ENCODE assay signal across 14 cellular contexts in genomic region chr1:175887521-175887920, GRCh38.
DNase-seq lines count a peak whose midpoint lies in the region; ATAC-seq and TF ChIP-seq lines count a peak whose summit lies in the region.
"Had no signal": no experiment of that assay in that cellular context is flagged by ENCODE, and none has a peak within 500 bp of the region (broad histone marks: within the 10 kb centered on the region; RNA-seq: fewer than 3 reads in every experiment).

No MANE protein-coding gene starts in this region.

- H2AFZ ChIP-seq in neural progenitor cell (replicated peaks): peak overlapping the region; percentile 99

- no peak for DNase-seq in dorsolateral prefrontal cortex
- DNase-seq in neural progenitor cell (ENCODE audit: low spot score): peak; percentile 25
- DNase-seq in activated CD4-positive, alpha-beta T cell treated with anti-CD3 and anti-CD28 coated beads for 36 hours: no peak
- DNase-seq in MCF 10A (ENCODE audit: unreplicated experiment): no peak
- DNase-seq in T-helper 2 cell: no peak

- POLR2A ChIA-PET in activated CD4-positive, alpha-beta T cell treated with anti-CD3 and anti-CD28 coated beads for 36 hours (lab: Charles Lee): no interaction called here
- POLR2A ChIA-PET in MCF 10A (lab: Yijun Ruan, JAX): no interaction called here

- H3K9me3 Mint-ChIP-seq in neural progenitor cell (peaks cover 1% of the 10 kb centered on the region), MCF 10A (ENCODE audit: unreplicated experiment) (no peaks in the 10 kb centered on the region)
- no peaks in the 10 kb centered on the region for H3K9me3 Mint-ChIP-seq in activated CD4-positive, alpha-beta T cell treated with anti-CD3 and anti-CD28 coated beads for 36 hours (ENCODE audit: low read depth)
- H3K9me3 Mint-ChIP-seq: activated T-helper 17 cell treated with anti-CD3 and anti-CD28 coated beads, Interleukin-2, amount 50 U/mL, for 72 hours; memory B cell; neural crest cell had no signal

- no peaks in the 10 kb centered on the region for H3K79me2 ChIP-seq in neural progenitor cell (ENCODE audit: low read depth)

- H3K4me1 Mint-ChIP-seq in neural progenitor cell (peaks cover 39% of the 10 kb centered on the region), MCF 10A (ENCODE audit: insufficient read depth, unreplicated experiment) (no peaks in the 10 kb centered on the region)
- no peaks in the 10 kb centered on the region for H3K4me1 Mint-ChIP-seq in activated CD4-positive, alpha-beta T cell treated with anti-CD3 and anti-CD28 coated beads for 36 hours
- H3K4me1 Mint-ChIP-seq: activated T-helper 17 cell treated with anti-CD3 and anti-CD28 coated beads, Interleukin-2, amount 50 U/mL, for 72 hours had no signal

- peak; percentile 34 for ATAC-seq in GM18909 (IDR thresholded peaks at IDR 0.05; ENCODE audit: poor library complexity, unreplicated experiment)
- ATAC-seq in HG03432 (IDR thresholded peaks at IDR 0.05; ENCODE audit: unreplicated experiment): peak; percentile 27
- no peak for ATAC-seq in activated CD4-positive, alpha-beta T cell treated with anti-CD3 and anti-CD28 coated beads for 36 hours
- ATAC-seq in GM19395 (IDR thresholded peaks at IDR 0.05; ENCODE audit: unreplicated experiment): no peak

- intact Hi-C loops in dorsolateral prefrontal cortex (cut with DNase I) (loop anchor here (2.0 to 10.0 kb wide), 5 partner anchors 23 to 403 kb away; partner anchors contain the start of gene TNR (in 1 of the 2)), MCF 10A (cut with micrococcal nuclease) (no loop called here)
- intact Hi-C loops in activated CD4-positive, alpha-beta T cell treated with anti-CD3 and anti-CD28 coated beads for 36 hours (cut with DNase I, micrococcal nuclease): no loop called here

- H3K27ac ChIP-seq in dorsolateral prefrontal cortex (peak overlapping the region in 38 of 59 donors; percentile 1 to 80 (median 54)), neural progenitor cell (no peak overlapping the region)
- H3K27ac ChIP-seq: adrenal gland, gastroesophageal sphincter, HL-60 had no signal

- H3K36me3 ChIP-seq in neural progenitor cell: no peaks in the 10 kb centered on the region
- H3K36me3 ChIP-seq: adrenal gland, gastroesophageal sphincter had no signal

- H3K27me3 Mint-ChIP-seq in neural progenitor cell (ENCODE audit: insufficient read depth, low read depth) (peaks cover 11% of the 10 kb centered on the region), MCF 10A (ENCODE audit: insufficient read depth, unreplicated experiment) (no peaks in the 10 kb centered on the region)
- H3K27me3 Mint-ChIP-seq in activated CD4-positive, alpha-beta T cell treated with anti-CD3 and anti-CD28 coated beads for 36 hours: peaks cover 4% of the 10 kb centered on the region

- H3K4me3 Mint-ChIP-seq in neural progenitor cell: no peak overlapping the region
- no peak overlapping the region for H3K4me3 Mint-ChIP-seq in activated CD4-positive, alpha-beta T cell treated with anti-CD3 and anti-CD28 coated beads for 36 hours
- no peak overlapping the region for H3K4me3 Mint-ChIP-seq in MCF 10A (ENCODE audit: unreplicated experiment)
- H3K4me3 Mint-ChIP-seq: activated T-helper 17 cell treated with anti-CD3 and anti-CD28 coated beads, Interleukin-2, amount 50 U/mL, for 72 hours; memory B cell had no signal

- H3K27ac Mint-ChIP-seq in neural progenitor cell (no peak overlapping the region), MCF 10A (ENCODE audit: low read depth, unreplicated experiment) (no peak overlapping the region)
- no peak overlapping the region for H3K27ac Mint-ChIP-seq in activated CD4-positive, alpha-beta T cell treated with anti-CD3 and anti-CD28 coated beads for 36 hours
- H3K27ac Mint-ChIP-seq: activated T-helper 17 cell treated with anti-CD3 and anti-CD28 coated beads, Interleukin-2, amount 50 U/mL, for 72 hours; memory B cell had no signal

- CTCF ChIA-PET in activated CD4-positive, alpha-beta T cell treated with anti-CD3 and anti-CD28 coated beads for 36 hours (lab: Charles Lee): interaction anchor here (0.6 to 1.4 kb wide), 3 partner anchors 8 to 408 kb away, joined by 3 to 5 read pairs (median 5); no protein-coding TSS in a partner anchor
- CTCF ChIA-PET in MCF 10A (lab: Yijun Ruan, JAX): interaction anchor here (0.6 to 3.3 kb wide), 34 partner anchors 8 to 743 kb away, joined by 3 to 16 read pairs (median 4); no protein-coding TSS in a partner anchor

- no peak overlapping the region for H3K9ac ChIP-seq in neural progenitor cell

- peaks cover 7% of the 10 kb centered on the region for H3K4me1 ChIP-seq in neural progenitor cell
- H3K4me1 ChIP-seq: adrenal gland had no signal

- no peaks in the 10 kb centered on the region for H4K20me1 ChIP-seq in neural progenitor cell (ENCODE audit: low read depth)

- H3K9me3 ChIP-seq in neural progenitor cell (ENCODE audit: low read depth): no peaks in the 10 kb centered on the region
- H3K9me3 ChIP-seq: adrenal gland, gastroesophageal sphincter had no signal

- no peak for TF ChIP-seq CTCF in dorsolateral prefrontal cortex (IDR thresholded peaks at IDR 0.05 in 54 of 56, conservative IDR thresholded peaks at IDR 0.05 in 2 of 56; ENCODE audit: low read depth in 1 of 56, partially characterized antibody in 56 of 56)
- no peak for TF ChIP-seq CTCF in neural progenitor cell (IDR thresholded peaks at IDR 0.05)
- TF ChIP-seq CTCF in MCF 10A (IDR thresholded peaks at IDR 0.05; ENCODE audit: unreplicated experiment): no peak

- no peaks in the 10 kb centered on the region for H3K27me3 ChIP-seq in dorsolateral prefrontal cortex
- H3K27me3 ChIP-seq in neural progenitor cell: peaks cover 26% of the 10 kb centered on the region
- H3K27me3 ChIP-seq: adrenal gland, gastroesophageal sphincter had no signal

- no peaks in the 10 kb centered on the region for H3K36me3 Mint-ChIP-seq in neural progenitor cell
- H3K36me3 Mint-ChIP-seq in activated CD4-positive, alpha-beta T cell treated with anti-CD3 and anti-CD28 coated beads for 36 hours (ENCODE audit: low read depth): no peaks in the 10 kb centered on the region
- H3K36me3 Mint-ChIP-seq in MCF 10A (ENCODE audit: insufficient read depth, unreplicated experiment): no peaks in the 10 kb centered on the region
- H3K36me3 Mint-ChIP-seq: memory B cell had no signal

- peaks cover 8% of the 10 kb centered on the region for H3F3A ChIP-seq in neural progenitor cell (ENCODE audit: low read depth)

- H3K4me3 ChIP-seq in dorsolateral prefrontal cortex: peak overlapping the region in 12 of 59 donors; percentile 3 to 37 (median 12)
- no peak overlapping the region for H3K4me3 ChIP-seq in neural progenitor cell
- H3K4me3 ChIP-seq: adrenal gland, gastroesophageal sphincter had no signal

- no TSS peak for BruUV-seq in MCF 10A (replicated peaks; lab: Mats Ljungman, UMichigan)

- peak overlapping the region; percentile 67 for H3K4me2 ChIP-seq in neural progenitor cell

Comparison
In these comparisons a context has a peak if more than half of its experiments do, and no peak if none do; other contexts are left out.
1. ATAC-seq: peak in GM18909 (single experiment) and HG03432 (single experiment); none in activated CD4-positive, alpha-beta T cell treated with anti-CD3 and anti-CD28 coated beads for 36 hours (single experiment) and GM19395 (single experiment).
2. intact Hi-C loops: an anchor here in dorsolateral prefrontal cortex (2.0 to 10.0 kb wide); none called in activated CD4-positive, alpha-beta T cell treated with anti-CD3 and anti-CD28 coated beads for 36 hours and MCF 10A.